ENCODE assay signal across 9 cellular contexts in genomic region chr5:2175041-2175440, GRCh38.
"Had no signal": no experiment of that assay in that cellular context is flagged by ENCODE, and none has a peak within 500 bp of the region (broad histone marks: within the 10 kb centered on the region; RNA-seq: fewer than 3 reads in every experiment).

No MANE protein-coding gene starts in this region.

- H3K27ac ChIP-seq: GM23248 had no signal

- H3K9ac ChIP-seq: GM23248 had no signal

- H3K4me1 ChIP-seq: HAP-1 had no signal

- H3K9me3 Mint-ChIP-seq: GM23338, H9 had no signal

- H3K27ac Mint-ChIP-seq: GM23338, H9, HFFc6 had no signal

- H3K36me3 ChIP-seq: HAP-1 had no signal

- H2AFZ ChIP-seq: GM23248, GM23338 had no signal

- ATAC-seq: HCT116 had no signal

- DNase-seq: GM23248, GOT3, H7, H9, HCEC 1CT, HFFc6 had no signal

- H3K4me3 Mint-ChIP-seq: GM23338, H9, HFFc6 had no signal

- H3K4me3 ChIP-seq: GM23248, GM23338, HAP-1 had no signal

- H3K9me3 ChIP-seq: HAP-1 had no signal

- H3K4me2 ChIP-seq: GM23338 had no signal
